ENCODE assay signal across 22 cellular contexts in the genomic region with DNA sequence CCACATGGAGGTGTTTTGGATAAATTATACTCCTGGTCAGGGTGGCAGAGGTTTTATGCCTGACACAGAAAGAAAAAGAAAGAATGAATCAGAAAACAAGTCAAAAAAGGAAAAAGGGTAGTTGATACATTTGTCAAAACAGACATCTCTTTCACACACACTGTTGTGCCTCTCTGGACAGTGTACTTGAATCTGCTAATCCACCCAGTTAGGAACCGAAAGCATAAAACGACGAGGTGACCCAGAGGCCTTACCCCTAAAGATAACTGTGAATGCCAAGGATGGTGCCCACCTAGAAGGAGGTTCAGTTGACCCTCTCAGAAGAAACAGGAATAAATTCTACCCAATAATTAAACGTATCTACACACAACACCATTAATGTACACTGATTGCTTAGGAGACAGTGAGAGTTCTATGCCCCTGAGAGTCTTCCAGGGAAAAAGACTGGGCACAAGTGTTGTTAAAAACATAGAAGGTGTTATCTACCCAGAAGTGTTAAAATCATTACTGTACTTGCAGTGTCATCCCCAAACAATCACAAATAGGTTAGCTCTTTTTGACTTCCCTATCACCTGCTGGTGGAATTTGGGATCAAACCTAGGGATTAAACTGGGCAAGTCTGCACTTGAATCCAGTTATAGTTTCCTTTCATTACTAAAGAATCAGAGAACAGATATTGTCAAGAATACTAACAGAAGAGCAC.
A peak's percentile ranks its signal among the peaks of the same experiment; 100 is the strongest.
DNase-seq lines count a peak whose midpoint lies in the region; ATAC-seq, FAIRE-seq and TF ChIP-seq lines count a peak whose summit lies in the region.
"Had no signal": no experiment of that assay in that cellular context is flagged by ENCODE, and none has a peak within 500 bp of the region (broad histone marks: within the 10 kb centered on the region; RNA-seq: fewer than 3 reads in every experiment).

No MANE protein-coding gene starts in this region.

- H3K27me3 Mint-ChIP-seq in astrocyte (ENCODE audit: low read depth, unreplicated experiment), result no peaks in the 10 kb centered on the region

- H3K4me2 ChIP-seq in astrocyte (ENCODE audit: low read length) (peak overlapping the region; percentile 57), smooth muscle cell (peak overlapping the region; percentile 74)
- H3K4me2 ChIP-seq: KMS-11 had no signal

- TF ChIP-seq CTCF in astrocyte (IDR thresholded peaks at IDR 0.05; ENCODE audit: insufficient read depth, low read depth, low read length) (no peak), fibroblast of villous mesenchyme (IDR thresholded peaks at IDR 0.05; ENCODE audit: insufficient read depth, low read depth, low read length) (peak; percentile 12), smooth muscle cell (IDR thresholded peaks at IDR 0.05; ENCODE audit: borderline replicate concordance, insufficient read depth, poor library complexity, severe bottlenecking) (peak; percentile 12), spleen (IDR thresholded peaks at IDR 0.05 in 8 of 11, conservative IDR thresholded peaks at IDR 0.05 in 3 of 11) (no peak)

- H3K27ac Mint-ChIP-seq in astrocyte (ENCODE audit: unreplicated experiment), result peak overlapping the region; percentile 4
- H3K27ac Mint-ChIP-seq: activated naive CD4-positive, alpha-beta T cell treated with anti-CD3 and anti-CD28 coated beads, Interleukin-2, amount 50 U/mL, for 24 hours had no signal

- TF ChIP-seq POLR2A in spleen (IDR thresholded peaks at IDR 0.05), result no peak

- intact Hi-C loops in spleen (cut with DNase I; ENCODE audit: low total_unique reads), result no loop called here

- H3K4me1 Mint-ChIP-seq in astrocyte (ENCODE audit: low read depth, unreplicated experiment), result peaks cover 31% of the 10 kb centered on the region
- H3K4me1 Mint-ChIP-seq: activated naive CD4-positive, alpha-beta T cell treated with anti-CD3 and anti-CD28 coated beads, Interleukin-2, amount 50 U/mL, for 24 hours had no signal

- no peaks in the 10 kb centered on the region for H3K36me3 Mint-ChIP-seq in astrocyte (ENCODE audit: low read depth, unreplicated experiment)
- H3K36me3 Mint-ChIP-seq: activated naive CD4-positive, alpha-beta T cell treated with anti-CD3 and anti-CD28 coated beads, Interleukin-2, amount 50 U/mL, for 24 hours had no signal

- H2AFZ ChIP-seq in astrocyte (ENCODE audit: low read depth, low read length), result no peak overlapping the region
- no peak overlapping the region for H2AFZ ChIP-seq in smooth muscle cell (ENCODE audit: low read depth)

- H3K27me3 ChIP-seq in astrocyte (ENCODE audit: insufficient read depth, low read length), result no peaks in the 10 kb centered on the region
- no peaks in the 10 kb centered on the region for H3K27me3 ChIP-seq in smooth muscle cell (ENCODE audit: low read depth)
- no peaks in the 10 kb centered on the region for H3K27me3 ChIP-seq in spleen (replicated peaks in 1 of 7)
- H3K27me3 ChIP-seq: suprapubic skin had no signal

- no peak overlapping the region for H3K9ac ChIP-seq in astrocyte (ENCODE audit: low read length)
- no peak overlapping the region for H3K9ac ChIP-seq in smooth muscle cell (ENCODE audit: low read depth)
- H3K9ac ChIP-seq: KMS-11 had no signal

- peaks cover 20% of the 10 kb centered on the region for H3K4me1 ChIP-seq in astrocyte (ENCODE audit: insufficient read depth, low read length)
- H3K4me1 ChIP-seq in smooth muscle cell (ENCODE audit: low read depth), result peaks cover 23% of the 10 kb centered on the region
- no peaks in the 10 kb centered on the region for H3K4me1 ChIP-seq in spleen
- H3K4me1 ChIP-seq: suprapubic skin had no signal

- H3F3A ChIP-seq in smooth muscle cell (ENCODE audit: low read depth), result peaks cover 4% of the 10 kb centered on the region

- H4K20me1 ChIP-seq in astrocyte (ENCODE audit: insufficient read depth, low read length) (no peaks in the 10 kb centered on the region), smooth muscle cell (ENCODE audit: low read depth) (no peaks in the 10 kb centered on the region)

- H3K4me3 ChIP-seq in astrocyte (ENCODE audit: insufficient read depth, low read depth, low read length) (no peak overlapping the region), fibroblast of villous mesenchyme (ENCODE audit: low read depth, low read length) (no peak overlapping the region), smooth muscle cell (no peak overlapping the region), spleen (no peak overlapping the region)
- H3K4me3 ChIP-seq: suprapubic skin had no signal

- ATAC-seq in GM21825 (IDR thresholded peaks at IDR 0.05; ENCODE audit: unreplicated experiment), result no peak
- ATAC-seq: left cardiac atrium had no signal

- no peak overlapping the region for H3K4me3 Mint-ChIP-seq in astrocyte (ENCODE audit: unreplicated experiment)
- H3K4me3 Mint-ChIP-seq: activated naive CD4-positive, alpha-beta T cell treated with anti-CD3 and anti-CD28 coated beads, Interleukin-2, amount 50 U/mL, for 24 hours; neural crest cell had no signal

- WGBS in smooth muscle cell (ENCODE audit: low lambda C conversion rate), result 47% methylated on average over 4 of the region's 4 CpGs
- 88 to 92% (median 88%) methylated on average over 4 of the region's 4 CpGs for whole genome bisulfite sequencing in spleen, 5 donors

- H3K9me3 Mint-ChIP-seq in astrocyte (ENCODE audit: unreplicated experiment), result no peaks in the 10 kb centered on the region
- H3K9me3 Mint-ChIP-seq: activated naive CD4-positive, alpha-beta T cell treated with anti-CD3 and anti-CD28 coated beads, Interleukin-2, amount 50 U/mL, for 24 hours; neural crest cell had no signal

- DNase-seq in NCI-H2227 treated with DMSO at 0.1 percent for 48 hours (lab: John Stamatoyannopoulos, UW) (peak; percentile 7), NCI-H2227 (lab: John Stamatoyannopoulos, UW; ENCODE audit: unreplicated experiment) (no peak), astrocyte (ENCODE audit: low read depth) (no peak), fibroblast of villous mesenchyme (ENCODE audit: low read depth) (no peak), smooth muscle cell (lab: John Stamatoyannopoulos, UW; ENCODE audit: unreplicated experiment) (no peak), NCI-H82 (lab: John Stamatoyannopoulos, UW) (no peak), spleen (no peak)
- DNase-seq: activated CD4-positive, CD25-positive, alpha-beta regulatory T cell; activated CD8-positive, alpha-beta memory T cell treated with anti-CD3 and anti-CD28 coated beads for 24 hours; activated T-cell treated with anti-CD3 and anti-CD28 coated beads, Interleukin-2, amount 50 U/mL, for 48 hours; DMS153; left cardiac atrium; NCI-H1092; NCI-H748 treated with DMSO at 0.1 percent for 48 hours had no signal

- H3K9me3 ChIP-seq in astrocyte (ENCODE audit: insufficient read depth, low read depth, low read length), result no peaks in the 10 kb centered on the region
- no peaks in the 10 kb centered on the region for H3K9me3 ChIP-seq in smooth muscle cell (replicated peaks; ENCODE audit: low read depth)
- no peaks in the 10 kb centered on the region for H3K9me3 ChIP-seq in spleen
- H3K9me3 ChIP-seq: suprapubic skin had no signal

- no peaks in the 10 kb centered on the region for H3K79me2 ChIP-seq in astrocyte (ENCODE audit: insufficient read depth, low read length)
- H3K79me2 ChIP-seq in smooth muscle cell (ENCODE audit: low read depth), result no peaks in the 10 kb centered on the region

- H3K27ac ChIP-seq in astrocyte (ENCODE audit: low read depth, low read length) (no peak overlapping the region), smooth muscle cell (ENCODE audit: low read depth) (no peak overlapping the region), spleen (no peak overlapping the region)
- H3K27ac ChIP-seq: KMS-11, suprapubic skin had no signal

- H3K36me3 ChIP-seq in astrocyte (ENCODE audit: insufficient read depth, low read length) (no peaks in the 10 kb centered on the region), smooth muscle cell (ENCODE audit: low read depth) (no peaks in the 10 kb centered on the region), spleen (no peaks in the 10 kb centered on the region)
- H3K36me3 ChIP-seq: suprapubic skin had no signal

- peak; percentile 60 for FAIRE-seq in astrocyte (lab: Jason Lieb, UNC)
- FAIRE-seq: colon, endometrium, GM12892 had no signal

Comparison
In these comparisons a context has a peak if more than half of its experiments do, and no peak if none do; other contexts are left out.
1. CTCF ChIP-seq: peak in fibroblast of villous mesenchyme (single experiment) and smooth muscle cell (single experiment); none in astrocyte (single experiment) and spleen (0 of 11).